ENCODE assay signal across 23 cellular contexts in the genomic region with DNA sequence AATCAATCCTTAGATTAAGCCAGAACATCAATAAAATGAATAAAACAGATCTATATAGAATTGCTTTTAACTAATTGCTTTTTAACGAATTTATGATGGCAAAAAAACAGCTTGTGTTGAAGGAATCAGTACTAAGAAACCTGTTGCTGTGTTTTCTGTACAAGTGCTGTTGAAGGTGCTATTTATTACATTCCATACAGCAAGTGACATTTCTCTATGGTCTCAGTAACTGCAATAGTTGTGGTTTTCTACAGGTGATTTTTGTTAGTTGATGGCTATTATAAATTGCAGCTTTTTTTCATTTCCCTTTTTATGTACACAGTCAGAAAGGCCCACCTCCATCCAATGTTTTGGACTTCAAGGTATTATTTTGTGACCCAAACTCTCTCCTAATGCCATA.
"Had no signal": no experiment of that assay in that cellular context is flagged by ENCODE, and none has a peak within 500 bp of the region (broad histone marks: within the 10 kb centered on the region; RNA-seq: fewer than 3 reads in every experiment).

No MANE protein-coding gene starts in this region.

- H2AFZ ChIP-seq: PC-9 had no signal

- DNase-seq: activated B cell treated with CpG ODN at 0.5 μM for 24 hours; activated CD4-positive, alpha-beta T cell treated with anti-CD3 and anti-CD28 coated beads for 1 hour; activated CD4-positive, alpha-beta T cell treated with anti-CD3 and anti-CD28 coated beads, Interleukin-2, amount 10 ng/mL, durations not matched to agents 24 days and 14 days; activated CD4-positive, alpha-beta T cell treated with anti-CD3 and anti-CD28 coated beads, Interleukin-2, amount 50 U/mL, for 48 hours; activated CD8-positive, alpha-beta memory T cell treated with anti-CD3 and anti-CD28 coated beads, Interleukin-2, amount 10 ng/mL, durations not matched to agents 7 days and 5 days; activated gamma-delta T cell; activated naive CD4-positive, alpha-beta T cell treated with anti-CD3 and anti-CD28 coated beads for 36 hours; activated naive CD8-positive, alpha-beta T cell treated with anti-CD3 and anti-CD28 coated beads for 36 hours; activated T-cell treated with anti-CD3 and anti-CD28 coated beads, Interleukin-2, amount 50 U/mL, for 48 hours; brain microvascular endothelial cell; NCI-H1105; NCI-H1436; NCI-H1694 treated with DMSO at 0.1 percent for 48 hours; NCI-H2081; NCI-H510A treated with DMSO at 0.1 percent for 48 hours; PC-9; SIG-M5; T-cell; T-helper 2 cell; T1000 had no signal

- H3K36me3 ChIP-seq: brain microvascular endothelial cell had no signal

- H3K36me3 Mint-ChIP-seq: activated CD8-positive, alpha-beta memory T cell treated with anti-CD3 and anti-CD28 coated beads, Interleukin-2, amount 10 ng/mL, durations not matched to agents 7 days and 5 days; T-cell had no signal

- H3K27me3 Mint-ChIP-seq: activated B cell treated with CpG ODN at 0.5 μM for 24 hours; activated CD4-positive, alpha-beta T cell treated with anti-CD3 and anti-CD28 coated beads, Interleukin-2, amount 10 ng/mL, durations not matched to agents 24 days and 14 days; activated CD8-positive, alpha-beta memory T cell treated with anti-CD3 and anti-CD28 coated beads, Interleukin-2, amount 10 ng/mL, durations not matched to agents 7 days and 5 days; activated naive CD8-positive, alpha-beta T cell treated with anti-CD3 and anti-CD28 coated beads for 36 hours; activated T-helper 17 cell treated with anti-CD3 and anti-CD28 coated beads, Interleukin-2, amount 50 U/mL, for 72 hours; T-cell had no signal

- H3K27ac ChIP-seq: brain microvascular endothelial cell, cardiac muscle cell, PC-9 had no signal

- H3K4me2 ChIP-seq: PC-9 had no signal

- H3K4me1 Mint-ChIP-seq: activated B cell treated with CpG ODN at 0.5 μM for 24 hours; activated CD4-positive, alpha-beta T cell treated with anti-CD3 and anti-CD28 coated beads, Interleukin-2, amount 10 ng/mL, durations not matched to agents 24 days and 14 days; activated CD8-positive, alpha-beta memory T cell treated with anti-CD3 and anti-CD28 coated beads, Interleukin-2, amount 10 ng/mL, durations not matched to agents 7 days and 5 days; activated naive CD8-positive, alpha-beta T cell treated with anti-CD3 and anti-CD28 coated beads for 36 hours; activated T-helper 17 cell treated with anti-CD3 and anti-CD28 coated beads, Interleukin-2, amount 50 U/mL, for 72 hours; T-cell had no signal

- H3K4me3 Mint-ChIP-seq: activated B cell treated with CpG ODN at 0.5 μM for 24 hours; activated CD4-positive, alpha-beta T cell treated with anti-CD3 and anti-CD28 coated beads, Interleukin-2, amount 10 ng/mL, durations not matched to agents 24 days and 14 days; activated CD8-positive, alpha-beta memory T cell treated with anti-CD3 and anti-CD28 coated beads, Interleukin-2, amount 10 ng/mL, durations not matched to agents 7 days and 5 days; activated naive CD4-positive, alpha-beta T cell treated with anti-CD3 and anti-CD28 coated beads for 36 hours; activated naive CD8-positive, alpha-beta T cell treated with anti-CD3 and anti-CD28 coated beads for 36 hours; activated T-helper 17 cell treated with anti-CD3 and anti-CD28 coated beads, Interleukin-2, amount 50 U/mL, for 72 hours; T-cell had no signal

- H3K27me3 ChIP-seq: brain microvascular endothelial cell, cardiac muscle cell had no signal

- ATAC-seq: activated CD8-positive, alpha-beta memory T cell treated with anti-CD3 and anti-CD28 coated beads, Interleukin-2, amount 10 ng/mL, durations not matched to agents 7 days and 5 days; activated T-helper 17 cell treated with anti-CD3 and anti-CD28 coated beads, Interleukin-2, amount 50 U/mL, for 72 hours; T-cell had no signal

- H3K9me3 Mint-ChIP-seq: activated B cell treated with CpG ODN at 0.5 μM for 24 hours; activated CD4-positive, alpha-beta T cell treated with anti-CD3 and anti-CD28 coated beads, Interleukin-2, amount 10 ng/mL, durations not matched to agents 24 days and 14 days; activated naive CD4-positive, alpha-beta T cell treated with anti-CD3 and anti-CD28 coated beads for 36 hours; activated naive CD8-positive, alpha-beta T cell treated with anti-CD3 and anti-CD28 coated beads for 36 hours; activated T-helper 17 cell treated with anti-CD3 and anti-CD28 coated beads, Interleukin-2, amount 50 U/mL, for 72 hours; T-cell had no signal

- H3K4me3 ChIP-seq: cardiac muscle cell, PC-9 had no signal

- FAIRE-seq: TTC549 had no signal
